10 cellular contexts compared by ENCODE assay signal in genomic region chr3:39149498-39150169, GRCh38. TPM values are rescaled to one million over a fixed set of nuclear protein-coding genes. Genes with fewer than 3 reads are reported as not detected.
DNase-seq lines count a peak whose midpoint lies in the region; ATAC-seq, FAIRE-seq and TF ChIP-seq lines count a peak whose summit lies in the region.
"Had no signal": no experiment of that assay in that cellular context is flagged by ENCODE, and none has a peak within 500 bp of the region (broad histone marks: within the 10 kb centered on the region; RNA-seq: fewer than 3 reads in every experiment).

No MANE protein-coding gene starts in this region.

- no peak overlapping the region for H3K23ac ChIP-seq in H1 (ENCODE audit: insufficient read length)

- peaks cover 0 to 18% of the 10 kb centered on the region in 2 donors for H3K27me3 Mint-ChIP-seq in CD8-positive, alpha-beta memory T cell

- no peak overlapping the region; the same call in 1 of the 2 replicates for H3K9ac ChIP-seq in OCI-LY3 (ENCODE audit: low read length)
- H3K9ac ChIP-seq in H1 (replicated peaks in 1 of 4; ENCODE audit: extremely low read depth in 1 of 4, low read depth in 3 of 4, low read length in 3 of 4): no peak overlapping the region

- POLR2A ChIA-PET in CD8-positive, alpha-beta memory T cell (lab: Charles Lee): no interaction called here
- POLR2A ChIA-PET in H1 (lab: Charles Lee; ENCODE audit: partially characterized antibody): interaction anchor here (1.1 to 2.9 kb wide), 5 partner anchors 8 to 263 kb away, joined by 3 to 16 read pairs (median 4); no protein-coding TSS in a partner anchor

- no peak overlapping the region for H3K27ac ChIP-seq in CD8-positive, alpha-beta memory T cell (ENCODE audit: low read depth, low read length)
- H3K27ac ChIP-seq in OCI-LY3 (ENCODE audit: low read length): 0 out of 2 replicates have a peak overlapping the region, but pooled peaks have one; percentile 80
- peak overlapping the region; percentile 39; the same call in 1 of the 2 replicates for H3K27ac ChIP-seq in H1 (ENCODE audit: low read depth, low read length)
- peak overlapping the region; percentile 99 for H3K27ac ChIP-seq in psoas muscle

- H3K4me3 ChIP-seq in CD8-positive, alpha-beta memory T cell (ENCODE audit: low read length): no peak overlapping the region
- H3K4me3 ChIP-seq in OCI-LY3 (ENCODE audit: low read length): peak overlapping the region; percentile 66
- no peak overlapping the region for H3K4me3 ChIP-seq in H1 (ENCODE audit: extremely low read depth in 1 of 4, insufficient read depth in 2 of 4, low read depth in 3 of 4, low read length in 4 of 4)
- H3K4me3 ChIP-seq in psoas muscle: peak overlapping the region; percentile 93
- no peak overlapping the region for H3K4me3 ChIP-seq in foreskin fibroblast (ENCODE audit: low read depth in 1 of 2, low read length in 2 of 2)

- H3K18ac ChIP-seq in H1 (ENCODE audit: extremely low read depth, low read length): no peak overlapping the region

- H2BK12ac ChIP-seq in H1 (ENCODE audit: low read depth, low read length): 0 out of 2 replicates have a peak overlapping the region, but pooled peaks have one; percentile 99

- H4K20me1 ChIP-seq in OCI-LY3 (ENCODE audit: insufficient read depth, low read length): peaks cover 32% of the 10 kb centered on the region
- peaks cover 7 to 34% of the 10 kb centered on the region in 2 experiments for H4K20me1 ChIP-seq in H1 (replicated peaks in 1 of 2; ENCODE audit: control insufficient read depth in 1 of 2, insufficient read depth in 2 of 2, low read length in 2 of 2)

- no peak for TF ChIP-seq EP300 in H1 (IDR thresholded peaks at IDR 0.05; ENCODE audit: borderline replicate concordance in 1 of 2, low read depth in 2 of 2, low read length in 2 of 2)

- peaks cover 18% of the 10 kb centered on the region for H3K36me3 ChIP-seq in CD8-positive, alpha-beta memory T cell (ENCODE audit: insufficient read depth, low read length)
- H3K36me3 ChIP-seq in OCI-LY3 (replicated peaks; ENCODE audit: low read depth, low read length) (peaks cover 18% of the 10 kb centered on the region), H1 (ENCODE audit: control insufficient read depth in 2 of 4, insufficient read depth in 4 of 4, low read length in 3 of 4) (peaks cover 3 to 19% (median 5%) of the 10 kb centered on the region in 4 experiments; a peak in 5 of 8 replicates), psoas muscle (ENCODE audit: insufficient read depth in 1 of 2, low read depth in 1 of 2) (peaks cover 0 to 18% of the 10 kb centered on the region in 2 donors)

- no peak for TF ChIP-seq CTCF in OCI-LY3 (IDR thresholded peaks at IDR 0.05; ENCODE audit: low read depth, low read length)
- TF ChIP-seq CTCF in H1 (IDR thresholded peaks at IDR 0.05; ENCODE audit: control extremely low read depth in 1 of 3, insufficient read depth in 1 of 3, low read depth in 1 of 3, low read length in 3 of 3): no peak
- TF ChIP-seq CTCF in psoas muscle (IDR thresholded peaks at IDR 0.05): no peak
- no peak for TF ChIP-seq CTCF in foreskin fibroblast (IDR thresholded peaks at IDR 0.05; ENCODE audit: low read depth, low read length)

- 0 out of 2 replicates have a peak overlapping the region, but pooled peaks have one; percentile 5 for H2BK15ac ChIP-seq in H1 (ENCODE audit: low read length)

- no peak overlapping the region for H3K14ac ChIP-seq in H1 (ENCODE audit: insufficient read length)

- intact Hi-C loops in psoas muscle (cut with DNase I): loop anchor here in 1 of 2 donors (5.0 kb wide), 1 partner anchor 42 kb away; the partner anchor contains the start of genes GORASP1 and TTC21A

- H3K23me2 ChIP-seq in H1 (ENCODE audit: low read depth, low read length): peaks cover 21% of the 10 kb centered on the region

- peak overlapping the region; percentile 20 to 99 (median 97) for H3K4me3 Mint-ChIP-seq in CD8-positive, alpha-beta memory T cell

- CTCF ChIA-PET in CD8-positive, alpha-beta memory T cell (lab: Charles Lee): interaction anchor here (1.4 to 2.0 kb wide), 4 partner anchors 45 to 142 kb away, joined by 3 to 8 read pairs (median 4); no protein-coding TSS in a partner anchor
- CTCF ChIA-PET in H1 (lab: Charles Lee; ENCODE audit: partially characterized antibody): interaction anchor here (0.6 to 2.2 kb wide), 8 partner anchors 8 to 121 kb away, joined by 3 to 8 read pairs (median 4); no protein-coding TSS in a partner anchor

- no peak for TF ChIP-seq POLR2A in H1 (IDR thresholded peaks at IDR 0.05; ENCODE audit: control extremely low read depth in 1 of 2, low read depth in 2 of 2, low read length in 2 of 2)

- peaks cover 0 to under 1% (median 0%) of the 10 kb centered on the region in 5 donors for H3K9me3 Mint-ChIP-seq in CD8-positive, alpha-beta memory T cell

- H2BK20ac ChIP-seq in H1 (ENCODE audit: low read length): no peak overlapping the region

- peaks cover 67% of the 10 kb centered on the region for H3K4me1 ChIP-seq in CD8-positive, alpha-beta memory T cell (ENCODE audit: insufficient read depth, low read length)
- H3K4me1 ChIP-seq in OCI-LY3 (ENCODE audit: low read length): peaks cover 72% of the 10 kb centered on the region
- peaks cover 17 to 55% (median 36%) of the 10 kb centered on the region in 4 experiments for H3K4me1 ChIP-seq in H1 (replicated peaks in 1 of 4; ENCODE audit: control insufficient read depth in 3 of 4, insufficient read depth in 4 of 4, low read length in 3 of 4)
- H3K4me1 ChIP-seq in psoas muscle: peaks cover 66% of the 10 kb centered on the region

- peaks cover 16% of the 10 kb centered on the region; the same call in 1 of the 2 replicates for H3K79me1 ChIP-seq in H1 (ENCODE audit: low read depth, low read length)

- H3K79me2 ChIP-seq in OCI-LY3 (ENCODE audit: low read length) (peaks cover 63% of the 10 kb centered on the region), H1 (ENCODE audit: control insufficient read depth in 1 of 2, insufficient read depth in 2 of 2, low read length in 2 of 2) (peaks cover 14 to 44% of the 10 kb centered on the region in 2 experiments)

- no peak overlapping the region for H2AFZ ChIP-seq in OCI-LY3 (ENCODE audit: low read depth, low read length)
- H2AFZ ChIP-seq in H1 (ENCODE audit: low read length): no peak overlapping the region

- H3K4me1 Mint-ChIP-seq in CD8-positive, alpha-beta memory T cell: peaks cover 69 to 76% (median 72%) of the 10 kb centered on the region in 3 donors

- peak overlapping the region; percentile 98 to 100 (median 100) for H3K27ac Mint-ChIP-seq in CD8-positive, alpha-beta memory T cell

- H3K36me3 Mint-ChIP-seq in CD8-positive, alpha-beta memory T cell: peaks cover 2 to 62% (median 6%) of the 10 kb centered on the region in 3 donors

- H4K91ac ChIP-seq in H1 (replicated peaks; ENCODE audit: insufficient read length, low read length): no peak overlapping the region

- H3K27me3 ChIP-seq in CD8-positive, alpha-beta memory T cell (ENCODE audit: insufficient read depth, low read length, poor library complexity, severe bottlenecking): no peaks in the 10 kb centered on the region
- H3K27me3 ChIP-seq in OCI-LY3 (ENCODE audit: low read depth, low read length) (no peaks in the 10 kb centered on the region), H1 (replicated peaks in 1 of 4; ENCODE audit: control insufficient read depth in 3 of 4, extremely low read depth in 1 of 4, insufficient read depth in 3 of 4, low read length in 3 of 4) (no peaks in the 10 kb centered on the region), psoas muscle (ENCODE audit: insufficient read depth in 3 of 3, low read length in 2 of 3) (no peaks in the 10 kb centered on the region)

- no peak overlapping the region for H3K4ac ChIP-seq in H1 (replicated peaks; ENCODE audit: insufficient read length, low read depth, low read length)

- H2BK5ac ChIP-seq in H1 (ENCODE audit: low read depth, low read length): no peak overlapping the region

- no peak for DNase-seq in CD8-positive, alpha-beta memory T cell
- no peak for DNase-seq in H1 (ENCODE audit: low read depth in 1 of 2, low spot score in 2 of 2)
- no peak for DNase-seq in psoas muscle
- no peak for DNase-seq in NOMO-1 treated with dmso at 0.1 percent for 144 hours (lab: John Stamatoyannopoulos, UW; ENCODE audit: unreplicated experiment)
- no peak for DNase-seq in foreskin fibroblast
- DNase-seq: activated CD4-positive, alpha-beta T cell treated with anti-CD3 and anti-CD28 coated beads for 48 hours; NCI-H1930 had no signal

- no peak overlapping the region for H2BK120ac ChIP-seq in H1 (replicated peaks; ENCODE audit: low read depth, low read length)

- no peak for TF ChIP-seq RAD21 in H1 (IDR thresholded peaks at IDR 0.05 in 1 of 2, conservative IDR thresholded peaks at IDR 0.05 in 1 of 2; ENCODE audit: low read depth in 2 of 2, low read length in 2 of 2)

- H4K8ac ChIP-seq in H1 (ENCODE audit: extremely low read depth, insufficient read depth, low read length): no peak overlapping the region

- no peak overlapping the region for H3K56ac ChIP-seq in H1 (replicated peaks; ENCODE audit: insufficient read length, low read depth, low read length)

- H3K9me3 ChIP-seq in CD8-positive, alpha-beta memory T cell (ENCODE audit: low read length): no peaks in the 10 kb centered on the region
- no peaks in the 10 kb centered on the region for H3K9me3 ChIP-seq in OCI-LY3 (ENCODE audit: insufficient read depth, low read length)
- H3K9me3 ChIP-seq in H1 (ENCODE audit: insufficient read depth in 2 of 2, low read depth in 1 of 2, low read length in 1 of 2): no peaks in the 10 kb centered on the region
- no peaks in the 10 kb centered on the region for H3K9me3 ChIP-seq in psoas muscle

- ATAC-seq in psoas muscle (no peak), HG03139 (IDR thresholded peaks at IDR 0.05; ENCODE audit: unreplicated experiment) (no peak), GM21529 (IDR thresholded peaks at IDR 0.05; ENCODE audit: unreplicated experiment) (no peak)

- H2AK5ac ChIP-seq in H1 (ENCODE audit: low read depth, low read length): peak overlapping the region; percentile 82; the same call in 1 of the 2 replicates

- 83% methylated on average over 3 of the region's 3 CpGs; no CpG with 5 or more reads in 1 of the 2 experiments for WGBS in H1 (ENCODE audit: extremely low coverage in 1 of 2, insufficient coverage in 1 of 2, insufficient read length in 1 of 2, insufficient replicate concordance in 2 of 2, low coverage in 1 of 2, low lambda C conversion rate in 2 of 2, missing lambda C conversion rate in 1 of 2), 2 experiments
- 62 to 77% (median 62%) methylated on average over 3 of the region's 3 CpGs for WGBS in psoas muscle, 3 donors

- no peak for FAIRE-seq in H1 (lab: Jason Lieb, UNC)

- peak overlapping the region; percentile 94 for H3K4me2 ChIP-seq in OCI-LY3 (ENCODE audit: low read length)
- peak overlapping the region in 1 of 2 experiments; percentile 97; a peak in 1 of 4 replicates for H3K4me2 ChIP-seq in H1 (ENCODE audit: insufficient read depth in 1 of 2, low read depth in 2 of 2, low read length in 2 of 2)

- no peak overlapping the region for H4K5ac ChIP-seq in H1 (ENCODE audit: insufficient read length, low read depth, low read length)

RNA-seq across cellular contexts. Expression of gene CSRNP1, which starts 3.8 kb away (rescaled TPM):
- 10 to 100 TPM; 31.7 to 33.8 TPM for total RNA-seq in CD8-positive, alpha-beta memory T cell
- polyA plus RNA-seq in CD8-positive, alpha-beta memory T cell: 30.7 TPM
- total RNA-seq in H1 (2021; fragmentation: NEBNext Ultra II Directional; extraction: Animal tissue kit (Norgen Biotek cat#: 25700)): 7.1 and 8.3 TPM in 2 replicates
- 6.7 and 10.9 TPM in 2 replicates for polyA plus RNA-seq in H1 (2011; rRNA removed)
- 9.2 TPM for polyA plus RNA-seq in H1 (2011; cell fraction: cytosol; rRNA removed)
- polyA plus RNA-seq in H1 (2011; cell fraction: nucleus; rRNA removed): 16.9 TPM
- polyA plus RNA-seq in H1 (2012, experiment 1 of 2): 6.3 to 8.1 TPM (median 7.5 TPM) in 4 replicates
- 10.1 TPM for polyA plus RNA-seq in H1 (2012, experiment 2 of 2)
- 4.0 TPM for polyA plus RNA-seq in H1 (2013, experiment 1 of 2)
- polyA plus RNA-seq in H1 (2013, experiment 2 of 2): 3.9 TPM
- 9.9 and 16.1 TPM in 2 replicates for polyA minus RNA-seq in H1 (2011; rRNA and poly(A)+ RNA removed)
- 7.6 TPM for polyA minus RNA-seq in H1 (2011; cell fraction: cytosol; rRNA and poly(A)+ RNA removed)
- 11.4 TPM for polyA minus RNA-seq in H1 (2011; cell fraction: nucleus; rRNA and poly(A)+ RNA removed)
- total RNA-seq in psoas muscle: 10 to 100 TPM in 3 of 4 donors, 1 to 10 TPM in 1; 8.5 to 41.8 (median 30.0) TPM
- 10 to 100 TPM; 10.1 to 66.4 (median 14.0) TPM for polyA plus RNA-seq in psoas muscle

RNA-seq across cellular contexts. Expression of gene TTC21A, which starts 42.2 kb away (rescaled TPM):
- 1 to 10 TPM in 1 of 2 experiments, under 1 TPM in 1; 0.80 to 1.1 TPM for total RNA-seq in CD8-positive, alpha-beta memory T cell
- polyA plus RNA-seq in CD8-positive, alpha-beta memory T cell: 0.67 TPM
- 1.7 and 2.8 TPM in 2 replicates for total RNA-seq in H1 (2021; fragmentation: NEBNext Ultra II Directional; extraction: Animal tissue kit (Norgen Biotek cat#: 25700))
- polyA plus RNA-seq in H1 (2011; rRNA removed) (2.3 and 2.7 TPM in 2 replicates), psoas muscle (under 1 TPM; 0.62 to 1.00 (median 0.98) TPM)
- polyA plus RNA-seq in H1 (2011; cell fraction: cytosol; rRNA removed): 2.5 TPM
- 16.0 TPM for polyA plus RNA-seq in H1 (2011; cell fraction: nucleus; rRNA removed)
- 2.6 to 3.5 TPM (median 2.9 TPM) in 4 replicates for polyA plus RNA-seq in H1 (2012, experiment 1 of 2)
- 0.34 TPM for polyA plus RNA-seq in H1 (2012, experiment 2 of 2)
- polyA plus RNA-seq in H1 (2013, experiment 1 of 2): 1.4 TPM
- polyA plus RNA-seq in H1 (2013, experiment 2 of 2): 1.4 TPM
- polyA minus RNA-seq in H1 (2011; rRNA and poly(A)+ RNA removed): 2.1 and 2.9 TPM in 2 replicates
- polyA minus RNA-seq in H1 (2011; cell fraction: cytosol; rRNA and poly(A)+ RNA removed): 2.6 TPM
- polyA minus RNA-seq in H1 (2011; cell fraction: nucleus; rRNA and poly(A)+ RNA removed): 8.1 TPM
- total RNA-seq in psoas muscle: 1 to 10 TPM in 1 of 4 donors, under 1 TPM in 3; 0.52 to 1.2 (median 0.78) TPM

RNA-seq across cellular contexts. Expression of gene GORASP1, which starts 42.2 kb away (rescaled TPM):
- 10 to 100 TPM; 21.6 to 22.8 TPM for total RNA-seq in CD8-positive, alpha-beta memory T cell
- polyA plus RNA-seq in CD8-positive, alpha-beta memory T cell: 16.9 TPM
- total RNA-seq in H1 (2021; fragmentation: NEBNext Ultra II Directional; extraction: Animal tissue kit (Norgen Biotek cat#: 25700)): 33.4 and 39.3 TPM in 2 replicates
- 33.5 and 45.0 TPM in 2 replicates for polyA plus RNA-seq in H1 (2011; rRNA removed)
- 43.9 TPM for polyA plus RNA-seq in H1 (2011; cell fraction: cytosol; rRNA removed)
- 133 TPM for polyA plus RNA-seq in H1 (2011; cell fraction: nucleus; rRNA removed)
- 28.9 to 39.2 TPM (median 35.8 TPM) in 4 replicates for polyA plus RNA-seq in H1 (2012, experiment 1 of 2)
- 23.5 TPM for polyA plus RNA-seq in H1 (2012, experiment 2 of 2)
- 17.0 TPM for polyA plus RNA-seq in H1 (2013, experiment 1 of 2)
- 15.3 TPM for polyA plus RNA-seq in H1 (2013, experiment 2 of 2)
- 38.5 and 44.1 TPM in 2 replicates for polyA minus RNA-seq in H1 (2011; rRNA and poly(A)+ RNA removed)
- polyA minus RNA-seq in H1 (2011; cell fraction: cytosol; rRNA and poly(A)+ RNA removed): 25.0 TPM
- polyA minus RNA-seq in H1 (2011; cell fraction: nucleus; rRNA and poly(A)+ RNA removed): 41.5 TPM
- total RNA-seq in psoas muscle: 10 to 100 TPM; 34.3 to 46.7 (median 42.6) TPM
- 10 to 100 TPM; 27.3 to 37.3 (median 34.4) TPM for polyA plus RNA-seq in psoas muscle

RNA-seq across cellular contexts. Expression of gene XIRP1, which starts 42.8 kb away (rescaled TPM):
- total RNA-seq in CD8-positive, alpha-beta memory T cell: 1 to 10 TPM; 4.1 to 5.3 TPM
- not detected for polyA plus RNA-seq in CD8-positive, alpha-beta memory T cell
- not detected in 2 replicates for total RNA-seq in H1 (2021; fragmentation: NEBNext Ultra II Directional; extraction: Animal tissue kit (Norgen Biotek cat#: 25700))
- polyA plus RNA-seq in H1 (2011; rRNA removed) (not detected in 2 replicates), psoas muscle (100 to 1,000 TPM; 111 to 561 (median 523) TPM)
- not detected for polyA plus RNA-seq in H1 (2011; cell fraction: cytosol; rRNA removed)
- polyA plus RNA-seq in H1 (2011; cell fraction: nucleus; rRNA removed): not detected
- not detected in 4 replicates for polyA plus RNA-seq in H1 (2012, experiment 1 of 2)
- polyA plus RNA-seq in H1 (2012, experiment 2 of 2): not detected
- not detected for polyA plus RNA-seq in H1 (2013, experiment 1 of 2)
- not detected for polyA plus RNA-seq in H1 (2013, experiment 2 of 2)
- not detected in 2 replicates for polyA minus RNA-seq in H1 (2011; rRNA and poly(A)+ RNA removed)
- polyA minus RNA-seq in H1 (2011; cell fraction: cytosol; rRNA and poly(A)+ RNA removed): not detected
- not detected for polyA minus RNA-seq in H1 (2011; cell fraction: nucleus; rRNA and poly(A)+ RNA removed)
- 1,000 to 10,000 TPM in 1 of 4 donors, 100 to 1,000 TPM in 3; 601 to 2,126 (median 834) TPM for total RNA-seq in psoas muscle

Comparison
In these comparisons a context has a peak if more than half of its experiments do, and no peak if none do; other contexts are left out.
1. H3K4me3 ChIP-seq: peak in OCI-LY3 (single experiment) and psoas muscle (single experiment); none in CD8-positive, alpha-beta memory T cell (single experiment), H1 (0 of 4) and foreskin fibroblast (0 of 2).